In the genomic region with DNA sequence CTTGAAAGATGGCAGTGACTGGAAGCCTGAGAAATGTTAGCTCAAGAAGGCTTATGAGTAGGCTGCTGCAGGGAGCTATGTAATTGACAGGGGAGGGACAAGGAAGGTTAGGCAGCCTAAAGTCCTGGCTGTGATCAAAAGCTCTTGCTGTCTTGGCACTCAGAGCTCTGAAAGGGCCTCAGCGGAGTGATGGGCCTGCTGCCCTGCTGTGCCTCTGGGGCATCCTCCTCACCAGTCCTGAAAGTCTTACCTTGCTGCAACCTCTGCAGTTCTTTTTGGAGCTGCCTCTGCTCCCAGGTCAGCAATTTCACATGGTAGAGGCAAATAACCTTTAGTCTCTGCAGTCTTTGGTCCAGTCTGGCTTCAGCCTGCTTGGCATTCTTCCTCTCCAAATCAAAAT, we compare ENCODE assay signal across 22 cellular contexts. TPM values are rescaled to one million over a fixed set of nuclear protein-coding genes. Genes with fewer than 3 reads are reported as not detected.
A peak's percentile ranks its signal among the peaks of the same experiment; 100 is the strongest.
DNase-seq lines count a peak whose midpoint lies in the region; ATAC-seq, FAIRE-seq and TF ChIP-seq lines count a peak whose summit lies in the region.
"Had no signal": no experiment of that assay in that cellular context is flagged by ENCODE, and none has a peak within 500 bp of the region (broad histone marks: within the 10 kb centered on the region; RNA-seq: fewer than 3 reads in every experiment).

No MANE protein-coding gene starts in this region.

- H3K9me3 ChIP-seq in MM.1S (replicated peaks; ENCODE audit: insufficient read depth, low read length) = no peaks in the 10 kb centered on the region
- H3K9me3 ChIP-seq in kidney (ENCODE audit: control insufficient read depth in 1 of 2, low read length in 2 of 2) = no peaks in the 10 kb centered on the region
- no peaks in the 10 kb centered on the region for H3K9me3 ChIP-seq in thoracic aorta
- H3K9me3 ChIP-seq in thyroid gland = no peaks in the 10 kb centered on the region
- H3K9me3 ChIP-seq: BLaER1 treated with 17β-estradiol and CSF1 and Interleukin-3, amounts not matched to agents 10 nM and 100 nM; Caco-2 had no signal

- H2AFZ ChIP-seq in MM.1S (ENCODE audit: low read length) = no peak overlapping the region

- H3K36me3 ChIP-seq in MM.1S (replicated peaks; ENCODE audit: insufficient read depth, low read length) (no peaks in the 10 kb centered on the region), kidney (ENCODE audit: control insufficient read depth in 1 of 2, insufficient read depth in 2 of 2, low read length in 2 of 2) (no peaks in the 10 kb centered on the region), thoracic aorta (no peaks in the 10 kb centered on the region), thyroid gland (no peaks in the 10 kb centered on the region)
- H3K36me3 ChIP-seq: BLaER1 treated with 17β-estradiol and CSF1 and Interleukin-3, amounts not matched to agents 10 nM and 100 nM had no signal

- H3K27ac ChIP-seq in MM.1S (ENCODE audit: low read length) (peak overlapping the region; percentile 40; the same call in 1 of the 2 replicates), kidney (ENCODE audit: low read depth in 2 of 2, low read length in 2 of 2) (no peak overlapping the region), thoracic aorta (peak overlapping the region; percentile 79 to 95), thyroid gland (no peak overlapping the region)
- H3K27ac ChIP-seq: 22Rv1; BLaER1 treated with 17β-estradiol and CSF1 and Interleukin-3, amounts not matched to agents 10 nM and 100 nM had no signal

- no peak for FAIRE-seq in kidney (lab: Jason Lieb, UNC)
- FAIRE-seq: GM12892 had no signal

- H4K20me1 ChIP-seq in MM.1S (ENCODE audit: insufficient read depth, low read length) = no peaks in the 10 kb centered on the region
- H4K20me1 ChIP-seq: BLaER1 treated with 17β-estradiol and CSF1 and Interleukin-3, amounts not matched to agents 10 nM and 100 nM had no signal

- intact Hi-C loops in kidney (cut with DNase I) = loop anchor here (10.0 kb wide), 1 partner anchor 456 kb away; no protein-coding TSS in a partner anchor
- intact Hi-C loops in thyroid gland (cut with DNase I) = loop anchor here (10.0 kb wide), 2 partner anchors 316 to 456 kb away; no protein-coding TSS in a partner anchor

- no peak overlapping the region for H3K4me3 ChIP-seq in MM.1S (ENCODE audit: low read length)
- no peak overlapping the region for H3K4me3 ChIP-seq in kidney (ENCODE audit: low read length in 2 of 2)
- no peak overlapping the region for H3K4me3 ChIP-seq in thoracic aorta
- no peak overlapping the region for H3K4me3 ChIP-seq in thyroid gland (replicated peaks in 1 of 3)
- H3K4me3 ChIP-seq: BLaER1 treated with 17β-estradiol and CSF1 and Interleukin-3, amounts not matched to agents 10 nM and 100 nM had no signal

- WGBS in thyroid gland, 2 donors = 81 to 82% methylated on average over 1 of the region's 1 CpG

- TF ChIP-seq CTCF in MM.1S (IDR thresholded peaks at IDR 0.05; ENCODE audit: low read length) = no peak
- TF ChIP-seq CTCF in kidney (IDR thresholded peaks at IDR 0.05; ENCODE audit: borderline replicate concordance, extremely low read depth, insufficient read depth) = no peak
- no peak for TF ChIP-seq CTCF in thoracic aorta (IDR thresholded peaks at IDR 0.05)
- no peak for TF ChIP-seq CTCF in thyroid gland (IDR thresholded peaks at IDR 0.05)

- peak overlapping the region; percentile 5; the same call in 1 of the 2 replicates for H3K4me2 ChIP-seq in MM.1S (ENCODE audit: low read depth, low read length)
- H3K4me2 ChIP-seq: BLaER1 treated with 17β-estradiol and CSF1 and Interleukin-3, amounts not matched to agents 10 nM and 100 nM had no signal

- peak; percentile 24 for DNase-seq in NCI-H82 (lab: John Stamatoyannopoulos, UW)
- no peak for DNase-seq in NCI-H82 treated with DMSO at 0.1 percent for 48 hours (lab: John Stamatoyannopoulos, UW; ENCODE audit: unreplicated experiment)
- peak; percentile 82 for DNase-seq in MM.1S
- DNase-seq in kidney = peak; percentile 56
- DNase-seq in thoracic aorta (ENCODE audit: low spot score) = no peak
- DNase-seq in thyroid gland = no peak
- DNase-seq in HK-2 (ENCODE audit: unreplicated experiment) = no peak
- no peak for DNase-seq in NCI-H774 (lab: John Stamatoyannopoulos, UW)
- DNase-seq: Caco-2; CD4-positive, alpha-beta memory T cell; DND-41; Karpas-422; NCI-H1417 treated with DMSO at 0.1 percent for 48 hours; NCI-H187; NCI-H446 treated with DMSO at 0.1 percent for 48 hours; NCI-H526 treated with DMSO at 0.1 percent for 48 hours had no signal

- H3K27me3 ChIP-seq in MM.1S (replicated peaks; ENCODE audit: insufficient read depth, low read length) = no peaks in the 10 kb centered on the region
- H3K27me3 ChIP-seq in thoracic aorta (replicated peaks; ENCODE audit: insufficient read depth) = no peaks in the 10 kb centered on the region
- H3K27me3 ChIP-seq in thyroid gland = no peaks in the 10 kb centered on the region
- H3K27me3 ChIP-seq: BLaER1 treated with 17β-estradiol and CSF1 and Interleukin-3, amounts not matched to agents 10 nM and 100 nM had no signal

- H3K4me1 ChIP-seq in MM.1S (ENCODE audit: low read length) (peaks cover 26% of the 10 kb centered on the region; the same call in 1 of the 2 replicates), kidney (ENCODE audit: control insufficient read depth in 1 of 2, insufficient read depth in 1 of 2, low read depth in 1 of 2, low read length in 2 of 2) (no peaks in the 10 kb centered on the region), thoracic aorta (ENCODE audit: control insufficient read depth in 1 of 2, low read depth in 2 of 2) (peaks cover 41 to 75% of the 10 kb centered on the region in 2 donors), thyroid gland (peaks cover 6 to 17% of the 10 kb centered on the region in 2 donors)
- H3K4me1 ChIP-seq: BLaER1 treated with 17β-estradiol and CSF1 and Interleukin-3, amounts not matched to agents 10 nM and 100 nM; Caco-2 had no signal

- H3K79me2 ChIP-seq in MM.1S (ENCODE audit: low read length) = no peaks in the 10 kb centered on the region

- no peaks in the 10 kb centered on the region for H3K9me2 ChIP-seq in MM.1S (replicated peaks; ENCODE audit: insufficient read depth, low read length)

- H3K9ac ChIP-seq in MM.1S (ENCODE audit: low read length) (no peak overlapping the region), kidney (ENCODE audit: low read length in 2 of 2) (no peak overlapping the region)
- H3K9ac ChIP-seq: BLaER1 treated with 17β-estradiol and CSF1 and Interleukin-3, amounts not matched to agents 10 nM and 100 nM had no signal

- no peak for TF ChIP-seq POLR2A in thyroid gland (IDR thresholded peaks at IDR 0.05)

- ATAC-seq in thoracic aorta (ENCODE audit: insufficient number of reproducible peaks, low FRiP score, low read depth) = no peak

- H3F3A ChIP-seq in MM.1S (ENCODE audit: insufficient read depth, low read length) = peaks cover 10% of the 10 kb centered on the region; the same call in 1 of the 2 replicates

RNA-seq across cellular contexts. Expression of gene CCDC190, which starts 1.8 kb away (rescaled TPM):
- total RNA-seq in kidney = 0.60 TPM
- polyA plus RNA-seq in kidney (ENCODE audit: insufficient read depth, low read depth, low replicate concordance) = not detected
- total RNA-seq in thoracic aorta = 10 to 100 TPM in 1 of 2 donors, not detected in 1; 15.6 TPM
- total RNA-seq in thyroid gland = under 1 TPM in 2 of 4 donors, not detected in 2; 0.40 to 0.89 TPM
- total RNA-seq: Caco-2; CD4-positive, alpha-beta memory T cell; G401; H4; MCF 10A had no signal
- polyA plus RNA-seq: CD4-positive, alpha-beta memory T cell had no signal

Comparison
In these comparisons a context has a peak if more than half of its experiments do, and no peak if none do; other contexts are left out.
1. DNase-seq: peak in NCI-H82 (single experiment), MM.1S (single experiment) and kidney (single experiment); none in NCI-H82 treated with DMSO at 0.1 percent for 48 hours (single experiment), thoracic aorta (single experiment), thyroid gland (0 of 2), HK-2 (single experiment) and NCI-H774 (single experiment).
2. H3K27ac ChIP-seq: peak in MM.1S (single experiment) and thoracic aorta (2 of 2); none in kidney (0 of 2) and thyroid gland (0 of 3).